Comparison of ENCODE assay signal across 12 cellular contexts in the genomic region with DNA sequence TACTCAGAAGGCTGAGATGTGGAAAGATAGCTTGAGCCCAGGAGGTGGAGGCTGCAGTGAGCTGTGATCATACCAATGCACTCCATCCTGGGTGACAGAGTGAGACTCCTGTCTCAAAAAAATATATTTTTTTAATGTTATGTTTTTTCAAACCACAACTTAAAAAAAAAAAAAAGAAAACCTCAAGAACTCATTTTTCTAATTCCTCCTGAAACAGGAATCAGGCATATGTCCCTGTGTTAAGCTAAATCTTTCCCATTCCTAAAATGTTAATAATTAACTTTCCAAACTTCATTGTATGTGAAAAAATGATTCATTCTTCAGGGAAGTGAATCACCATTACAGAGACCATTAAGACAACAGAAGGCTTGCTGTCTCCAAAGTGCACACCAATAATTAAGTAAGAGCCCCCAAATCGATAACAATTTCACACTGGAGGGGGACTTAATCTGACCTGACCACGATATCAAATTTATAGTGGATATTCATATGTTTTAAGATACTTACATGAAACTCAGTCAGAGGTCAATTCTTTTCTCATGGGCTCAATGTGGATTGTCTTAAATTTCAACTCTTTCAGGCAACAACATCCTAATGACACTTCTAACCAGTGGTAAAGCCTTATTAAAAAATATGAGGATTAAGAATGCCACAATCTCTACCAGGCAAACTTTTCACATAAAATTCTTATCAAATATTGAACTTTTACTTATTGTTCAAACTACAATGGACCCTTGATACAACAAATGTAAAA. TPM values are rescaled to one million over a fixed set of nuclear protein-coding genes. Genes with fewer than 3 reads are reported as not detected.
DNase-seq lines count a peak whose midpoint lies in the region; ATAC-seq, FAIRE-seq and TF ChIP-seq lines count a peak whose summit lies in the region.
"Had no signal": no experiment of that assay in that cellular context is flagged by ENCODE, and none has a peak within 500 bp of the region (broad histone marks: within the 10 kb centered on the region; RNA-seq: fewer than 3 reads in every experiment).

No MANE protein-coding gene starts in this region.

- peaks cover 12% of the 10 kb centered on the region for H3F3A ChIP-seq in smooth muscle cell (ENCODE audit: low read depth)

- CTCF ChIA-PET in activated CD4-positive, alpha-beta T cell treated with anti-CD3 and anti-CD28 coated beads, Interleukin-2, amount 10 ng/mL, durations not matched to agents 7 days and 5 days (lab: Charles Lee), result interaction anchor here (0.7 to 1.7 kb wide), 3 partner anchors 10 to 14 kb away, joined by 3 read pairs; no protein-coding TSS in a partner anchor
- CTCF ChIA-PET in activated CD8-positive, alpha-beta T cell treated with anti-CD3 and anti-CD28 coated beads, Interleukin-2, amount 10 ng/mL, durations not matched to agents 7 days and 5 days (lab: Charles Lee), result interaction anchor here (0.7 kb wide), 1 partner anchor 16 kb away, joined by 3 read pairs; no protein-coding TSS in a partner anchor

- peak overlapping the region; percentile 43 for H3K27ac Mint-ChIP-seq in activated CD4-positive, alpha-beta T cell treated with anti-CD3 and anti-CD28 coated beads, Interleukin-2, amount 10 ng/mL, durations not matched to agents 7 days and 5 days
- H3K27ac Mint-ChIP-seq in activated CD8-positive, alpha-beta T cell treated with anti-CD3 and anti-CD28 coated beads, Interleukin-2, amount 10 ng/mL, durations not matched to agents 7 days and 5 days, result peak overlapping the region; percentile 44
- H3K27ac Mint-ChIP-seq: stimulated activated memory B cell treated with anti-CD40 and anti-IgM and Interleukin-4, amounts not matched to agents 10 μg/mL and 1 μg/mL and 100 μg/mL, for 72 hours had no signal

- peaks cover 80% of the 10 kb centered on the region for H3K4me1 ChIP-seq in smooth muscle cell (ENCODE audit: low read depth)

- no peak overlapping the region for H2AFZ ChIP-seq in smooth muscle cell (ENCODE audit: low read depth)

- POLR2A ChIA-PET in activated CD4-positive, alpha-beta T cell treated with anti-CD3 and anti-CD28 coated beads, Interleukin-2, amount 10 ng/mL, durations not matched to agents 7 days and 5 days (lab: Charles Lee), result interaction anchor here (0.7 kb wide), 1 partner anchor 133 kb away, joined by 4 read pairs; no protein-coding TSS in a partner anchor
- POLR2A ChIA-PET in activated CD8-positive, alpha-beta T cell treated with anti-CD3 and anti-CD28 coated beads, Interleukin-2, amount 10 ng/mL, durations not matched to agents 7 days and 5 days (lab: Charles Lee), result interaction anchor here (0.6 kb wide), 1 partner anchor 224 kb away, joined by 4 read pairs; no protein-coding TSS in a partner anchor

- H3K4me3 Mint-ChIP-seq in activated CD4-positive, alpha-beta T cell treated with anti-CD3 and anti-CD28 coated beads, Interleukin-2, amount 10 ng/mL, durations not matched to agents 7 days and 5 days, result peak overlapping the region; percentile 39
- peak overlapping the region; percentile 89 for H3K4me3 Mint-ChIP-seq in activated CD8-positive, alpha-beta T cell treated with anti-CD3 and anti-CD28 coated beads, Interleukin-2, amount 10 ng/mL, durations not matched to agents 7 days and 5 days
- H3K4me3 Mint-ChIP-seq: stimulated activated memory B cell treated with anti-CD40 and anti-IgM and Interleukin-4, amounts not matched to agents 10 μg/mL and 1 μg/mL and 100 μg/mL, for 72 hours had no signal

- H3K27me3 ChIP-seq in smooth muscle cell (ENCODE audit: low read depth), result no peaks in the 10 kb centered on the region
- H3K27me3 ChIP-seq: gastrocnemius medialis had no signal

- no peak for TF ChIP-seq CTCF in smooth muscle cell (IDR thresholded peaks at IDR 0.05; ENCODE audit: borderline replicate concordance, insufficient read depth, poor library complexity, severe bottlenecking)

- intact Hi-C loops in sciatic nerve (cut with DNase I), result no loop called here

- no peak for ATAC-seq in activated CD8-positive, alpha-beta T cell treated with anti-CD3 and anti-CD28 coated beads, Interleukin-2, amount 10 ng/mL, durations not matched to agents 7 days and 5 days
- no peak for ATAC-seq in HG02973 (IDR thresholded peaks at IDR 0.05; ENCODE audit: unreplicated experiment)
- ATAC-seq in sciatic nerve, result no peak
- ATAC-seq: gastrocnemius medialis; stimulated activated memory B cell treated with anti-CD40 and anti-IgM and Interleukin-4, amounts not matched to agents 10 μg/mL and 1 μg/mL and 100 μg/mL, for 72 hours had no signal

- WGBS in smooth muscle cell (ENCODE audit: low lambda C conversion rate), result 76% methylated on average over 2 of the region's 2 CpGs

- no peak for FAIRE-seq in HTR-8/SVneo (lab: Jason Lieb, UNC)
- FAIRE-seq: GM18507 had no signal

- peak overlapping the region; percentile 45 for H3K9ac ChIP-seq in smooth muscle cell (ENCODE audit: low read depth)

- H4K20me1 ChIP-seq in smooth muscle cell (ENCODE audit: low read depth), result peaks cover 98% of the 10 kb centered on the region

- H3K27ac ChIP-seq in smooth muscle cell (ENCODE audit: low read depth), result peak overlapping the region; percentile 98
- H3K27ac ChIP-seq: gastrocnemius medialis had no signal

- peak overlapping the region; percentile 98 for H3K4me3 ChIP-seq in smooth muscle cell
- H3K4me3 ChIP-seq: gastrocnemius medialis had no signal

- no peaks in the 10 kb centered on the region for H3K9me3 ChIP-seq in smooth muscle cell (replicated peaks; ENCODE audit: low read depth)
- H3K9me3 ChIP-seq: gastrocnemius medialis had no signal

- H3K79me2 ChIP-seq in smooth muscle cell (ENCODE audit: low read depth), result peaks cover 98% of the 10 kb centered on the region

- H3K36me3 Mint-ChIP-seq in activated CD4-positive, alpha-beta T cell treated with anti-CD3 and anti-CD28 coated beads, Interleukin-2, amount 10 ng/mL, durations not matched to agents 7 days and 5 days (ENCODE audit: low read depth), result peaks cover 10% of the 10 kb centered on the region
- H3K36me3 Mint-ChIP-seq in activated CD8-positive, alpha-beta T cell treated with anti-CD3 and anti-CD28 coated beads, Interleukin-2, amount 10 ng/mL, durations not matched to agents 7 days and 5 days (ENCODE audit: low read depth), result peaks cover 33% of the 10 kb centered on the region

- H3K9me3 Mint-ChIP-seq in activated CD4-positive, alpha-beta T cell treated with anti-CD3 and anti-CD28 coated beads, Interleukin-2, amount 10 ng/mL, durations not matched to agents 7 days and 5 days, result no peaks in the 10 kb centered on the region
- H3K9me3 Mint-ChIP-seq in activated CD8-positive, alpha-beta T cell treated with anti-CD3 and anti-CD28 coated beads, Interleukin-2, amount 10 ng/mL, durations not matched to agents 7 days and 5 days (ENCODE audit: insufficient read depth), result no peaks in the 10 kb centered on the region
- H3K9me3 Mint-ChIP-seq: stimulated activated memory B cell treated with anti-CD40 and anti-IgM and Interleukin-4, amounts not matched to agents 10 μg/mL and 1 μg/mL and 100 μg/mL, for 72 hours had no signal

- no peaks in the 10 kb centered on the region for H3K36me3 ChIP-seq in smooth muscle cell (ENCODE audit: low read depth)
- H3K36me3 ChIP-seq: gastrocnemius medialis had no signal

- peaks cover 81% of the 10 kb centered on the region for H3K4me1 Mint-ChIP-seq in activated CD4-positive, alpha-beta T cell treated with anti-CD3 and anti-CD28 coated beads, Interleukin-2, amount 10 ng/mL, durations not matched to agents 7 days and 5 days
- H3K4me1 Mint-ChIP-seq in activated CD8-positive, alpha-beta T cell treated with anti-CD3 and anti-CD28 coated beads, Interleukin-2, amount 10 ng/mL, durations not matched to agents 7 days and 5 days (ENCODE audit: low read depth), result peaks cover 72% of the 10 kb centered on the region

- DNase-seq in activated CD4-positive, alpha-beta T cell treated with anti-CD3 and anti-CD28 coated beads, Interleukin-2, amount 10 ng/mL, durations not matched to agents 7 days and 5 days, result no peak
- DNase-seq in activated CD4-positive, alpha-beta T cell treated with anti-CD3 and anti-CD28 coated beads for 1 hour, result no peak
- no peak for DNase-seq in activated CD8-positive, alpha-beta T cell treated with anti-CD3 and anti-CD28 coated beads, Interleukin-2, amount 10 ng/mL, durations not matched to agents 7 days and 5 days
- peak; percentile 87 for DNase-seq in glomerular visceral epithelial cell (ENCODE audit: extremely low spot score)
- DNase-seq in smooth muscle cell (lab: John Stamatoyannopoulos, UW; ENCODE audit: unreplicated experiment), result no peak
- DNase-seq in HTR-8/SVneo (ENCODE audit: insufficient read length, low spot score), result no peak
- DNase-seq in sciatic nerve (ENCODE audit: low spot score), result no peak
- DNase-seq: gastrocnemius medialis, Karpas-422 had no signal

- no peaks in the 10 kb centered on the region for H3K27me3 Mint-ChIP-seq in activated CD4-positive, alpha-beta T cell treated with anti-CD3 and anti-CD28 coated beads, Interleukin-2, amount 10 ng/mL, durations not matched to agents 7 days and 5 days
- no peaks in the 10 kb centered on the region for H3K27me3 Mint-ChIP-seq in activated CD8-positive, alpha-beta T cell treated with anti-CD3 and anti-CD28 coated beads, Interleukin-2, amount 10 ng/mL, durations not matched to agents 7 days and 5 days (ENCODE audit: low read depth)
- H3K27me3 Mint-ChIP-seq: stimulated activated memory B cell treated with anti-CD40 and anti-IgM and Interleukin-4, amounts not matched to agents 10 μg/mL and 1 μg/mL and 100 μg/mL, for 72 hours had no signal

- peak overlapping the region; percentile 95 for H3K4me2 ChIP-seq in smooth muscle cell

RNA-seq across cellular contexts. Expression of a gene that starts 5.2 kb away (rescaled TPM):
- total RNA-seq in activated CD4-positive, alpha-beta T cell treated with anti-CD3 and anti-CD28 coated beads, Interleukin-2, amount 10 ng/mL, durations not matched to agents 7 days and 5 days, result 10 to 100 TPM; 43.2 to 55.7 TPM
- total RNA-seq in activated CD8-positive, alpha-beta T cell treated with anti-CD3 and anti-CD28 coated beads, Interleukin-2, amount 10 ng/mL, durations not matched to agents 7 days and 5 days, result 10 to 100 TPM; 46.5 TPM
- total RNA-seq in smooth muscle cell (103 and 105 TPM in 2 replicates), sciatic nerve (111 TPM)
- polyA plus RNA-seq in smooth muscle cell, result 46.1 and 70.3 TPM in 2 replicates
